Comparison of ENCODE assay signal across 20 cellular contexts in the genomic region with DNA sequence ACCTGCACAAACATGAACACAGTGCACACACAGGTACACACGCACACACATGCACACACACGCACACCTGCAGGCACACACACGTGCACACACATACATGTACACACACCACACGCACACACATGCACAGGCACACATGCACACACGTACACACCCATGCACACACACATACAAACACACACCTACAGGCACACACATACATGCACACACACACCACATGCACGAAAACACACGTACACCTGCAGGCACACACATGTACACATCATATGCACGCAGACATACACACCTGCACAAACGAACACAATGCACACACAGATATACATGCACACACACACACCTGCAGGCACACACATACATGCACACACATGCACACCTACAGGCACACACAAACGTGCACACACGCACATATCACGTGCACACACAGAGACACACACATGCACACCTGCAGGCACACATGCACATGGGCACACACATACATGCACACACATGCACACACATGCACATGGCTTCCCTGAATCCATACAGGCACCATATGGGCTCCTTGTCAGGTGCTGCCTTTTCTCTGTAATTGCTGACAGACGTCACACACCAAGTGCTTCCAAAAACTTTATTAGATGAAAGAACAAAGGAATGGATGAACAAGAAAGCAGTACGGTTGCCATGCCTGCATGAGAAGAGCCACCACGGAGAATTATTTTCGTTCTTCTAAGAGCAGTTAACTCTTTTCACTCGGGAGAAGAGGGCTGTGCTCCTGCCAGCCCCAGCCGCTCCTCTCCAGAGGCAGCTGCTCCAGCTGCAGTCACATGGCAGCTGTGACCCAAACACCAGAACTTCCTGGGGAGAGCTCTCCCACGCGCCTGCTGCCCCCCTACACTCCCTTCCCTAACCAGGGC. TPM values are rescaled to one million over a fixed set of nuclear protein-coding genes. Genes with fewer than 3 reads are reported as not detected.
DNase-seq lines count a peak whose midpoint lies in the region; ATAC-seq and TF ChIP-seq lines count a peak whose summit lies in the region.
"Had no signal": no experiment of that assay in that cellular context is flagged by ENCODE, and none has a peak within 500 bp of the region (broad histone marks: within the 10 kb centered on the region; RNA-seq: fewer than 3 reads in every experiment).

No MANE protein-coding gene starts in this region.

- no peak overlapping the region for H2AFZ ChIP-seq in neural progenitor cell (replicated peaks)

- H3K27ac Mint-ChIP-seq in brain: peak overlapping the region in 3 of 5 experiments; percentile 41 to 49 (median 45)
- peak overlapping the region; percentile 85 for H3K27ac Mint-ChIP-seq in neural progenitor cell
- H3K27ac Mint-ChIP-seq: activated B cell treated with CpG ODN at 0.5 μM for 24 hours; activated T-helper 17 cell treated with anti-CD3 and anti-CD28 coated beads, Interleukin-2, amount 50 U/mL, for 72 hours had no signal

- H3K9me3 Mint-ChIP-seq in brain (peaks cover 22 to 34% (median 23%) of the 10 kb centered on the region in 5 experiments), neural progenitor cell (peaks cover 16% of the 10 kb centered on the region)

- H3K9me3 ChIP-seq in neural progenitor cell (ENCODE audit: low read depth): no peaks in the 10 kb centered on the region
- H3K9me3 ChIP-seq: MG63, upper lobe of right lung had no signal

- ATAC-seq in HG02588 (IDR thresholded peaks at IDR 0.05; ENCODE audit: unreplicated experiment): no peak
- ATAC-seq: activated T-helper 17 cell treated with anti-CD3 and anti-CD28 coated beads, Interleukin-2, amount 50 U/mL, for 72 hours; HCT116; Right ventricle myocardium inferior had no signal

- H3K4me1 Mint-ChIP-seq in brain (peaks cover 28% of the 10 kb centered on the region), neural progenitor cell (peaks cover 31% of the 10 kb centered on the region)
- H3K4me1 Mint-ChIP-seq: activated B cell treated with CpG ODN at 0.5 μM for 24 hours; activated T-helper 17 cell treated with anti-CD3 and anti-CD28 coated beads, Interleukin-2, amount 50 U/mL, for 72 hours had no signal

- H3K4me3 Mint-ChIP-seq in brain (no peak overlapping the region), neural progenitor cell (peak overlapping the region; percentile 15)
- H3K4me3 Mint-ChIP-seq: activated B cell treated with CpG ODN at 0.5 μM for 24 hours; activated T-helper 17 cell treated with anti-CD3 and anti-CD28 coated beads, Interleukin-2, amount 50 U/mL, for 72 hours had no signal

- POLR2A ChIA-PET in HEK293T (lab: Yijun Ruan, JAX): no interaction called here

- TF ChIP-seq CTCF in brain (conservative IDR thresholded peaks at IDR 0.05) (no peak), neural progenitor cell (IDR thresholded peaks at IDR 0.05) (no peak)

- H3K27me3 Mint-ChIP-seq in brain: no peaks in the 10 kb centered on the region
- no peaks in the 10 kb centered on the region for H3K27me3 Mint-ChIP-seq in neural progenitor cell (ENCODE audit: insufficient read depth, low read depth)
- H3K27me3 Mint-ChIP-seq: activated B cell treated with CpG ODN at 0.5 μM for 24 hours; activated T-helper 17 cell treated with anti-CD3 and anti-CD28 coated beads, Interleukin-2, amount 50 U/mL, for 72 hours had no signal

- H3K4me3 ChIP-seq in neural progenitor cell: no peak overlapping the region
- H3K4me3 ChIP-seq: MG63, upper lobe of right lung had no signal

- no peaks in the 10 kb centered on the region for H3K79me2 ChIP-seq in neural progenitor cell (ENCODE audit: low read depth)

- DNase-seq in DMS 273 (lab: John Stamatoyannopoulos, UW; ENCODE audit: unreplicated experiment) (peak; percentile 78), DMS 273 treated with DMSO at 0.1 percent for 48 hours (lab: John Stamatoyannopoulos, UW) (no peak), HEK293T (ENCODE audit: extremely low spot score) (no peak), neural progenitor cell (ENCODE audit: low spot score) (no peak), T-helper 1 cell (no peak), HuH-7 (ENCODE audit: low spot score) (no peak)
- DNase-seq: activated B cell treated with CpG ODN at 0.5 μM for 24 hours; cerebellar nuclear complex; DND-41; MG63; NCI-H1417 treated with DMSO at 0.1 percent for 48 hours; OCI-M1; stimulated activated CD4-positive, alpha-beta T cell treated with anti-CD3 and anti-CD28 coated beads, Interleukin-1b, Interleukin-23, amount 100 ng/mL, for 48 hours; upper lobe of right lung had no signal

- peaks cover 27% of the 10 kb centered on the region for H3F3A ChIP-seq in neural progenitor cell (ENCODE audit: low read depth)

- H3K27me3 ChIP-seq in neural progenitor cell: no peaks in the 10 kb centered on the region
- H3K27me3 ChIP-seq: MG63, upper lobe of right lung had no signal

- H3K36me3 Mint-ChIP-seq in brain (peaks cover 54% of the 10 kb centered on the region), neural progenitor cell (peaks cover 6% of the 10 kb centered on the region)

- peaks cover 28% of the 10 kb centered on the region for H3K4me1 ChIP-seq in neural progenitor cell
- H3K4me1 ChIP-seq: upper lobe of right lung had no signal

- H3K9ac ChIP-seq in neural progenitor cell: no peak overlapping the region

- H3K4me2 ChIP-seq in neural progenitor cell: no peak overlapping the region

- CTCF ChIA-PET in HEK293T (lab: Yijun Ruan, JAX): no interaction called here

- H3K36me3 ChIP-seq in neural progenitor cell: no peaks in the 10 kb centered on the region
- H3K36me3 ChIP-seq: MG63, upper lobe of right lung had no signal

- H4K20me1 ChIP-seq in neural progenitor cell (ENCODE audit: low read depth): no peaks in the 10 kb centered on the region

- H3K27ac ChIP-seq in neural progenitor cell: no peak overlapping the region
- H3K27ac ChIP-seq: 22Rv1, upper lobe of right lung had no signal

TF ChIP-seq in HEK293T, 16 proteins besides CTCF, POLR2A, EP300 and RAD21:
- peak; percentile 79 for TF ChIP-seq TARDBP (IDR thresholded peaks at IDR 0.05)
- no peak for TF ChIP-seq ARNT (IDR thresholded peaks at IDR 0.05)
TF ChIP-seq in HEK293T: peak in this region for 1.

RNA-seq across cellular contexts. Expression of gene EXD3, which starts 57.2 kb away (rescaled TPM):
- polyA plus RNA-seq in brain (ENCODE audit: insufficient read depth, low read depth, low replicate concordance): 12.0 TPM
- 4.7 and 25.1 TPM in 2 replicates for total RNA-seq in neural progenitor cell (ENCODE audit: low replicate concordance)

RNA-seq across cellular contexts. Expression of gene NOXA1, which starts 57.4 kb away (rescaled TPM):
- polyA plus RNA-seq in brain (ENCODE audit: insufficient read depth, low read depth, low replicate concordance): 7.3 TPM
- 0.39 and 0.65 TPM in 2 replicates for total RNA-seq in neural progenitor cell (ENCODE audit: low replicate concordance)
